Comparison of ENCODE assay signal across 9 cellular contexts in genomic region chr3:14558029-14558428, GRCh38. TPM values are rescaled to one million over a fixed set of nuclear protein-coding genes. Genes with fewer than 3 reads are reported as not detected.
"Had no signal": no experiment of that assay in that cellular context is flagged by ENCODE, and none has a peak within 500 bp of the region (broad histone marks: within the 10 kb centered on the region; RNA-seq: fewer than 3 reads in every experiment).

No MANE protein-coding gene starts in this region.

- H2AFZ ChIP-seq: GM23248 had no signal

- H3K36me3 ChIP-seq: HAP-1 had no signal

- ATAC-seq: HCT116 had no signal

- H3K27ac ChIP-seq: GM23248, KMS-11 had no signal

- H3K4me3 ChIP-seq: GM23248, HAP-1 had no signal

- H3K9me3 ChIP-seq: HAP-1 had no signal

- H3K4me2 ChIP-seq: KMS-11 had no signal

- FAIRE-seq: HTR-8/SVneo had no signal

- DNase-seq: GM23248, GOT3, H7, KBM-7 had no signal

- H3K9ac ChIP-seq: GM23248, KMS-11 had no signal

RNA-seq across cellular contexts. Expression of gene GRIP2, which starts 17.9 kb away (rescaled TPM):
- total RNA-seq: HT-29 had no signal
